8 cellular contexts compared by ENCODE assay signal in the genomic region with DNA sequence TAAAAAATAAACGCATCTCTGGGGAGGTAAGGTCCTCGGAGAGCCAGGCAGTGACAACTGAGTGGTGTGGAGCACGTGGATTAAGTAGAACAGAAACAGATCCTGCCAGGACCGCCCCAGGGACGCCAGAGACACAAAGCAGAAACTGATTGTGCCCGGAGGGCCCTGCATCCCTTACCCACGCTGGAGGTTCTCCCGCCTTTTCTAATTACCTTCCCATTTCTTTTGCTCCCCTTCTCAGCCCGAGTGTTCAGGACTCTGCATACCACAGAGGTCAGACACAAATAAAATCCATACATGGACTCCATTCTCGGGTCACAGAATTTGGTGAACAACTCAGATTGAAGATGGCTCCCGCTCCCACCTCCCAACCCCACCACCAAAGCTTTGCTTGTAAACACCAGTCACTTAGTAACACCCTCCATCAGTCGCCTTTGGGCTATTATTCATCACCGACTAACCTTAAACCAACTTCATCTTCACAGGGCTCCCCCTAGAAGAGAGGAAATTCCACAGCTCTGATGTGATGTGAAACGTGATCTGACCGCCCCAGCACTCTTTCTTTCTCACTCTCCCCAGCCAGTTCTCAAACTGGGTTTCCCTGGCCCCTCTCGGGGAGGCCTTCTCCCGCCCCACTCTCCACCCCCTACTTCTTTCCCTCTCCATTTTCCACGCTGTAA. TPM values are rescaled to one million over a fixed set of nuclear protein-coding genes. Genes with fewer than 3 reads are reported as not detected.
DNase-seq lines count a peak whose midpoint lies in the region; ATAC-seq and TF ChIP-seq lines count a peak whose summit lies in the region.

No MANE protein-coding gene starts in this region.

- H3K36me3 ChIP-seq in CD8-positive, alpha-beta T cell (ENCODE audit: insufficient read depth, low read length) = no peaks in the 10 kb centered on the region
- no peaks in the 10 kb centered on the region for H3K36me3 ChIP-seq in IMR-90 (ENCODE audit: control insufficient read depth, insufficient read depth, low read length)
- H3K36me3 ChIP-seq in smooth muscle cell (ENCODE audit: low read depth) = no peaks in the 10 kb centered on the region

- H2AFZ ChIP-seq in IMR-90 (replicated peaks; ENCODE audit: low read length, poor library complexity) = peak overlapping the region; percentile 80
- H2AFZ ChIP-seq in smooth muscle cell (ENCODE audit: low read depth) = peak overlapping the region; percentile 48

- peak overlapping the region; percentile 99 for H4K91ac ChIP-seq in IMR-90 (ENCODE audit: insufficient read depth, low read depth, low read length)

- H3K4me1 ChIP-seq in CD8-positive, alpha-beta T cell (ENCODE audit: insufficient read depth, low read length) = peaks cover 6% of the 10 kb centered on the region
- H3K4me1 ChIP-seq in IMR-90 (ENCODE audit: control insufficient read depth, insufficient read depth, low read length) (peaks cover 46% of the 10 kb centered on the region), right cardiac atrium (ENCODE audit: control insufficient read depth, insufficient read depth, low read length) (peaks cover 4% of the 10 kb centered on the region), smooth muscle cell (ENCODE audit: low read depth) (peaks cover 48% of the 10 kb centered on the region)

- peak; percentile 47 for ATAC-seq in CD8-positive, alpha-beta T cell
- peak; percentile 79 for ATAC-seq in IMR-90 (ENCODE audit: low read depth)
- peak; percentile 50 to 65 for ATAC-seq in right cardiac atrium
- ATAC-seq in HG03175 (IDR thresholded peaks at IDR 0.05; ENCODE audit: unreplicated experiment) = no peak

- in situ Hi-C loops in IMR-90 (cut with MboI; ENCODE audit: low sequenced_read_pairs) = no loop called here

- H3K27ac Mint-ChIP-seq in CD8-positive, alpha-beta T cell = peak overlapping the region; percentile 63
- H3K27ac Mint-ChIP-seq in activated naive CD8-positive, alpha-beta T cell treated with anti-CD3 and anti-CD28 coated beads for 36 hours = peak overlapping the region; percentile 61

- H3K4me2 ChIP-seq in IMR-90 (ENCODE audit: low read depth, low read length) (peak overlapping the region; percentile 70), smooth muscle cell (peak overlapping the region; percentile 73)

- peak overlapping the region; percentile 97 for H2BK5ac ChIP-seq in IMR-90 (ENCODE audit: low read depth, low read length, poor library complexity, severe bottlenecking)

- H2AK5ac ChIP-seq in IMR-90 (ENCODE audit: low read depth, low read length) = peak overlapping the region; percentile 88

- no peak for TF ChIP-seq CTCF in CD8-positive, alpha-beta T cell (IDR thresholded peaks at IDR 0.05)
- TF ChIP-seq CTCF in IMR-90 (conservative IDR thresholded peaks at IDR 0.05; ENCODE audit: low read depth, low read length) = 0 out of 2 replicates have a peak, but pooled peaks have one; percentile 1
- no peak for TF ChIP-seq CTCF in smooth muscle cell (IDR thresholded peaks at IDR 0.05; ENCODE audit: borderline replicate concordance, insufficient read depth, poor library complexity, severe bottlenecking)

- H3K18ac ChIP-seq in IMR-90 (ENCODE audit: low read depth, low read length) = peak overlapping the region; percentile 97

- H3K9me3 Mint-ChIP-seq in CD8-positive, alpha-beta T cell = no peaks in the 10 kb centered on the region
- no peaks in the 10 kb centered on the region for H3K9me3 Mint-ChIP-seq in activated naive CD8-positive, alpha-beta T cell treated with anti-CD3 and anti-CD28 coated beads for 36 hours

- peak overlapping the region; percentile 97 for H2BK120ac ChIP-seq in IMR-90 (ENCODE audit: low read depth, low read length)

- H3K4me3 ChIP-seq in CD8-positive, alpha-beta T cell (ENCODE audit: low read depth, low read length) = no peak overlapping the region
- peak overlapping the region; percentile 4; the same call in 1 of the 2 replicates for H3K4me3 ChIP-seq in IMR-90 (ENCODE audit: insufficient read depth, low read depth, low read length)
- H3K4me3 ChIP-seq in right cardiac atrium (ENCODE audit: low read length) = no peak overlapping the region
- peak overlapping the region; percentile 15 for H3K4me3 ChIP-seq in smooth muscle cell

- H3K79me1 ChIP-seq in IMR-90 (ENCODE audit: low read depth in 1 of 2, low read length in 2 of 2) = peaks cover 0 to 6% of the 10 kb centered on the region in 2 experiments; a peak in 2 of 4 replicates

- CTCF ChIA-PET in CD8-positive, alpha-beta T cell (lab: Charles Lee) = no interaction called here
- CTCF ChIA-PET in IMR-90 (lab: Yijun Ruan, JAX) = interaction anchor here (0.6 kb wide), 1 partner anchor 85 kb away, joined by 3 read pairs; no protein-coding TSS in a partner anchor

- dilution Hi-C loops in IMR-90 (cut with HindIII; ENCODE audit: low sequenced_read_pairs, unreplicated experiment) = no loop called here

- H3K27me3 Mint-ChIP-seq in CD8-positive, alpha-beta T cell (ENCODE audit: low read depth) = no peaks in the 10 kb centered on the region
- no peaks in the 10 kb centered on the region for H3K27me3 Mint-ChIP-seq in activated naive CD8-positive, alpha-beta T cell treated with anti-CD3 and anti-CD28 coated beads for 36 hours

- H2BK20ac ChIP-seq in IMR-90 (ENCODE audit: low read depth, low read length) = peak overlapping the region; percentile 99

- peak overlapping the region; percentile 10 for H3K27ac ChIP-seq in CD8-positive, alpha-beta T cell (ENCODE audit: low read depth, low read length)
- H3K27ac ChIP-seq in IMR-90 (ENCODE audit: insufficient read depth, low read length) (peak overlapping the region; percentile 85), right cardiac atrium (ENCODE audit: low read length) (no peak overlapping the region), smooth muscle cell (ENCODE audit: low read depth) (peak overlapping the region; percentile 98)

- H3F3A ChIP-seq in smooth muscle cell (ENCODE audit: low read depth) = peaks cover 29% of the 10 kb centered on the region

- no peaks in the 10 kb centered on the region for H3K27me3 ChIP-seq in CD8-positive, alpha-beta T cell (ENCODE audit: insufficient read depth, low read length)
- H3K27me3 ChIP-seq in IMR-90 (ENCODE audit: control insufficient read depth, insufficient read depth, low read length) (no peaks in the 10 kb centered on the region), right cardiac atrium (ENCODE audit: control insufficient read depth, insufficient read depth) (no peaks in the 10 kb centered on the region), smooth muscle cell (ENCODE audit: low read depth) (no peaks in the 10 kb centered on the region)

- H3K23ac ChIP-seq in IMR-90 (ENCODE audit: low read depth, low read length) = peak overlapping the region; percentile 81

- peaks cover 21% of the 10 kb centered on the region for H3K4me1 Mint-ChIP-seq in CD8-positive, alpha-beta T cell (ENCODE audit: low read depth)
- H3K4me1 Mint-ChIP-seq in activated naive CD8-positive, alpha-beta T cell treated with anti-CD3 and anti-CD28 coated beads for 36 hours = peaks cover 26% of the 10 kb centered on the region

- H2AK9ac ChIP-seq in IMR-90 (replicated peaks; ENCODE audit: low read depth, low read length, poor library complexity) = peak overlapping the region; percentile 94

- H4K20me1 ChIP-seq in IMR-90 (ENCODE audit: insufficient read depth, low read length) = peaks cover 4% of the 10 kb centered on the region; the same call in 1 of the 2 replicates
- no peaks in the 10 kb centered on the region for H4K20me1 ChIP-seq in smooth muscle cell (ENCODE audit: low read depth)

- DNase-seq in CD8-positive, alpha-beta T cell = peak in 2 of 7 experiments; percentile 1 to 18
- peak; percentile 99 for DNase-seq in IMR-90
- peak; percentile 34 for DNase-seq in activated naive CD8-positive, alpha-beta T cell treated with anti-CD3 and anti-CD28 coated beads for 36 hours
- DNase-seq in right cardiac atrium = no peak
- no peak for DNase-seq in smooth muscle cell (lab: John Stamatoyannopoulos, UW; ENCODE audit: unreplicated experiment)
- no peak for DNase-seq in NCI-H2081 (lab: John Stamatoyannopoulos, UW)
- DNase-seq in OCI-M2 (lab: John Stamatoyannopoulos, UW; ENCODE audit: unreplicated experiment) = no peak

- no peaks in the 10 kb centered on the region for H3K9me3 ChIP-seq in CD8-positive, alpha-beta T cell (ENCODE audit: low read length)
- H3K9me3 ChIP-seq in IMR-90 (ENCODE audit: control insufficient read depth, insufficient read depth, low read length) (no peaks in the 10 kb centered on the region), right cardiac atrium (ENCODE audit: control insufficient read depth, low read length) (no peaks in the 10 kb centered on the region), smooth muscle cell (replicated peaks; ENCODE audit: low read depth) (no peaks in the 10 kb centered on the region)

- H2BK15ac ChIP-seq in IMR-90 (ENCODE audit: low read depth, low read length) = peak overlapping the region; percentile 97

- POLR2A ChIA-PET in CD8-positive, alpha-beta T cell (lab: Charles Lee) = no interaction called here
- POLR2A ChIA-PET in IMR-90 (lab: Charles Lee; ENCODE audit: unreplicated experiment) = interaction anchor here (0.6 kb wide), 2 partner anchors 543 to 1507 kb away, joined by 3 to 5 read pairs; no protein-coding TSS in a partner anchor

- H3K9ac ChIP-seq in IMR-90 (ENCODE audit: low read depth, low read length) (peak overlapping the region; percentile 88), smooth muscle cell (ENCODE audit: low read depth) (peak overlapping the region; percentile 95)

- peak overlapping the region; percentile 94 for H3K4ac ChIP-seq in IMR-90 (ENCODE audit: low read depth, low read length)

- H3K56ac ChIP-seq in IMR-90 (ENCODE audit: extremely low read depth, insufficient read depth, low read length) = peak overlapping the region; percentile 100

- no peaks in the 10 kb centered on the region for H3K79me2 ChIP-seq in smooth muscle cell (ENCODE audit: low read depth)

- BruUV-seq in IMR-90 (replicated peaks; lab: Mats Ljungman, UMichigan) = TSS peak; percentile 51

- peak; percentile 24; the same call in 1 of the 2 replicates for TF ChIP-seq POLR2A in IMR-90 (IDR thresholded peaks at IDR 0.05; ENCODE audit: low read depth, low read length)

- 34% methylated on average over 3 of the region's 18 CpGs; no CpG with 5 or more reads in 1 of the 2 experiments for WGBS in IMR-90 (ENCODE audit: extremely low coverage in 2 of 2, insufficient read length in 1 of 2), 2 experiments
- 39% methylated on average over 18 of the region's 18 CpGs for WGBS in right cardiac atrium
- 2% methylated on average over 18 of the region's 18 CpGs for WGBS in smooth muscle cell (ENCODE audit: low lambda C conversion rate)

- H3K9me1 ChIP-seq in IMR-90 (ENCODE audit: insufficient read depth, low read length) = peaks cover 23% of the 10 kb centered on the region

- peak overlapping the region; percentile 89 for H4K5ac ChIP-seq in IMR-90 (ENCODE audit: low read depth, low read length)

- H4K8ac ChIP-seq in IMR-90 (ENCODE audit: low read depth in 2 of 2, low read length in 2 of 2) = peak overlapping the region; percentile 92 to 93

- H3K4me3 Mint-ChIP-seq in CD8-positive, alpha-beta T cell = no peak overlapping the region
- H3K4me3 Mint-ChIP-seq in activated naive CD8-positive, alpha-beta T cell treated with anti-CD3 and anti-CD28 coated beads for 36 hours = peak overlapping the region; percentile 29

- peak overlapping the region; percentile 98 for H3K14ac ChIP-seq in IMR-90 (replicated peaks; ENCODE audit: low read depth, low read length)

- intact Hi-C loops in CD8-positive, alpha-beta T cell (cut with DNase I, micrococcal nuclease) = no loop called here
- intact Hi-C loops in IMR-90 (cut with micrococcal nuclease) = loop anchor here (1.0 to 2.0 kb wide), 3 partner anchors 32 to 79 kb away; no protein-coding TSS in a partner anchor
- intact Hi-C loops in right cardiac atrium (cut with DNase I) = no loop called here

- H3K36me3 Mint-ChIP-seq in CD8-positive, alpha-beta T cell = no peaks in the 10 kb centered on the region
- H3K36me3 Mint-ChIP-seq in activated naive CD8-positive, alpha-beta T cell treated with anti-CD3 and anti-CD28 coated beads for 36 hours = no peaks in the 10 kb centered on the region

- peak; percentile 39 for TF ChIP-seq RAD21 in IMR-90 (IDR thresholded peaks at IDR 0.05; ENCODE audit: low read length)

RNA-seq across cellular contexts. Expression of a gene that starts 32.6 kb away (rescaled TPM):
- total RNA-seq in CD8-positive, alpha-beta T cell = 100 to 1,000 TPM; 125 TPM
- 6.1 and 7.2 TPM in 2 replicates for total RNA-seq in IMR-90 (2012; rRNA removed)
- polyA plus RNA-seq in IMR-90 (2012; rRNA removed) = 12.8 and 18.5 TPM in 2 replicates
- 12.2 and 21.8 TPM in 2 replicates for polyA plus RNA-seq in IMR-90 (2012; cell fraction: cytosol; rRNA removed)
- 50.1 and 73.1 TPM in 2 replicates for polyA plus RNA-seq in IMR-90 (2012; cell fraction: nucleus; rRNA removed; ENCODE audit: low replicate concordance)
- total RNA-seq in activated naive CD8-positive, alpha-beta T cell treated with anti-CD3 and anti-CD28 coated beads for 36 hours = 100 to 1,000 TPM; 166 to 168 TPM
- total RNA-seq in right cardiac atrium = 10 to 100 TPM; 22.5 to 72.5 (median 32.1) TPM
- 44.2 TPM for polyA plus RNA-seq in right cardiac atrium
- 29.3 and 29.5 TPM in 2 replicates for total RNA-seq in smooth muscle cell
- polyA plus RNA-seq in smooth muscle cell = 35.7 and 41.9 TPM in 2 replicates

Comparison
In these comparisons a context has a peak if more than half of its experiments do, and no peak if none do; other contexts are left out.
1. DNase-seq: peak in IMR-90 (single experiment) and activated naive CD8-positive, alpha-beta T cell treated with anti-CD3 and anti-CD28 coated beads for 36 hours (single experiment); none in right cardiac atrium (0 of 3), smooth muscle cell (single experiment), NCI-H2081 (0 of 2) and OCI-M2 (single experiment).
2. H3K4me3 ChIP-seq: peak in IMR-90 (single experiment) and smooth muscle cell (single experiment); none in CD8-positive, alpha-beta T cell (single experiment) and right cardiac atrium (single experiment).